In the genomic region with DNA sequence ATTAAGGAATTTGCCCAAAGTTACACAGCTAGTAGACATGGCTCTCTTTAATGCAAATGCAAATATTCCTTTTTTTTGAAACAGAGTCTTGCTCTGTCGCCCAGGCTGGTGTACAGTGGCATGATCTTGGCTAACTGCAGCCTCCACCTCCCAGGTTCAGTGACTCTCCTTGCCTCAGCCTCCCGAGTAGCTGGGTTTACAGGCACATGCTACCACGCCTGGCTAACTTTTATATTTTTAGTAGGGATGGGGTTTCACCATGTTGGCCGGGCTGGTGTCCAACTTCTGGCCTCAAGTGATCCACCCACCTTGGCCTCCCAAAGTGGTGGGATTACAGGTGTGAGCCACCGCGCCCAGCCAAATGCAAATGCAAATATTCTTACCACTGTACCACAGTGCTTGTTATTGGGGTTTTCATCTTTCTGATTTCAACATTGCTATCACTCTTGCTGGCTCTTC, we compare ENCODE assay signal across 12 cellular contexts. TPM values are rescaled to one million over a fixed set of nuclear protein-coding genes. Genes with fewer than 3 reads are reported as not detected.
A peak's percentile ranks its signal among the peaks of the same experiment; 100 is the strongest.
DNase-seq lines count a peak whose midpoint lies in the region; ATAC-seq and TF ChIP-seq lines count a peak whose summit lies in the region.
"Had no signal": no experiment of that assay in that cellular context is flagged by ENCODE, and none has a peak within 500 bp of the region (broad histone marks: within the 10 kb centered on the region; RNA-seq: fewer than 3 reads in every experiment).

No MANE protein-coding gene starts in this region.

- H3K27ac Mint-ChIP-seq in stimulated activated effector memory CD8-positive, alpha-beta T cell treated with anti-CD3 and anti-CD28 coated beads, Interleukin-12 subunit alpha, Interleukin-12 subunit beta, amount 100 ng/mL, for 72 hours, result peak overlapping the region; percentile 11

- no peak for TF ChIP-seq CTCF in GM12865 (IDR thresholded peaks at IDR 0.05; ENCODE audit: insufficient read depth, low read depth, low read length, missing control alignments)
- TF ChIP-seq CTCF in left lung (IDR thresholded peaks at IDR 0.05), result no peak

- H3K4me3 Mint-ChIP-seq in stimulated activated effector memory CD8-positive, alpha-beta T cell treated with anti-CD3 and anti-CD28 coated beads, Interleukin-12 subunit alpha, Interleukin-12 subunit beta, amount 100 ng/mL, for 72 hours, result peak overlapping the region; percentile 23

- no peaks in the 10 kb centered on the region for H3K9me3 Mint-ChIP-seq in stimulated activated effector memory CD8-positive, alpha-beta T cell treated with anti-CD3 and anti-CD28 coated beads, Interleukin-12 subunit alpha, Interleukin-12 subunit beta, amount 100 ng/mL, for 72 hours

- H3K27me3 ChIP-seq in adipocyte (replicated peaks; ENCODE audit: control insufficient read depth, insufficient read depth, low read length), result no peaks in the 10 kb centered on the region
- no peaks in the 10 kb centered on the region for H3K27me3 ChIP-seq in left lung

- no peaks in the 10 kb centered on the region for H3K9me3 ChIP-seq in adipocyte (ENCODE audit: control insufficient read depth, low read length)
- H3K9me3 ChIP-seq in left lung, result no peaks in the 10 kb centered on the region

- H3K4me1 Mint-ChIP-seq in stimulated activated effector memory CD8-positive, alpha-beta T cell treated with anti-CD3 and anti-CD28 coated beads, Interleukin-12 subunit alpha, Interleukin-12 subunit beta, amount 100 ng/mL, for 72 hours, result peaks cover 25% of the 10 kb centered on the region

- peak overlapping the region; percentile 89 to 92 for H3K27ac ChIP-seq in left lung

- H3K36me3 Mint-ChIP-seq in stimulated activated effector memory CD8-positive, alpha-beta T cell treated with anti-CD3 and anti-CD28 coated beads, Interleukin-12 subunit alpha, Interleukin-12 subunit beta, amount 100 ng/mL, for 72 hours, result no peaks in the 10 kb centered on the region

- intact Hi-C loops in left lung (cut with DNase I), result no loop called here

- peak overlapping the region; percentile 22; the same call in 1 of the 2 replicates for H3K4me3 ChIP-seq in GM12865 (ENCODE audit: low read depth, low read length)
- peak overlapping the region; percentile 99 for H3K4me3 ChIP-seq in adipocyte (ENCODE audit: low read length)
- H3K4me3 ChIP-seq in left lung, result peak overlapping the region; percentile 54 to 78

- peak; percentile 25 for DNase-seq in GM12865 (ENCODE audit: low read depth)
- DNase-seq in adipocyte (ENCODE audit: low read depth), result no peak
- DNase-seq in left lung, result no peak
- DNase-seq in stimulated activated effector memory CD8-positive, alpha-beta T cell treated with anti-CD3 and anti-CD28 coated beads, Interleukin-12 subunit alpha, Interleukin-12 subunit beta, amount 100 ng/mL, for 72 hours (ENCODE audit: low spot score in 2 of 2), result no peak
- no peak for DNase-seq in NCI-H146 treated with DMSO at 0.1 percent for 48 hours (lab: John Stamatoyannopoulos, UW; ENCODE audit: unreplicated experiment)
- no peak for DNase-seq in activated T-cell treated with anti-CD3 and anti-CD28 coated beads for 4 hours
- DNase-seq: effector CD8-positive, alpha-beta T cell; NCI-H1417; SIG-M5 had no signal

- H3K36me3 ChIP-seq in adipocyte (ENCODE audit: control insufficient read depth, insufficient read depth, low read length, severe bottlenecking) (peaks cover 33% of the 10 kb centered on the region), left lung (peaks cover 0 to 23% of the 10 kb centered on the region in 2 donors)

- peak overlapping the region; percentile 99 for H3K9ac ChIP-seq in adipocyte (ENCODE audit: low read length)

- ATAC-seq in left lung, result no peak
- ATAC-seq in stimulated activated effector memory CD8-positive, alpha-beta T cell treated with anti-CD3 and anti-CD28 coated beads, Interleukin-12 subunit alpha, Interleukin-12 subunit beta, amount 100 ng/mL, for 72 hours, result no peak
- no peak for ATAC-seq in GM21528 (IDR thresholded peaks at IDR 0.05; ENCODE audit: low FRiP score, unreplicated experiment)
- no peak for ATAC-seq in GM18861 (IDR thresholded peaks at IDR 0.05; ENCODE audit: unreplicated experiment)

- H3K4me1 ChIP-seq in adipocyte (ENCODE audit: control insufficient read depth, insufficient read depth, low read length) (peaks cover 37% of the 10 kb centered on the region), left lung (peaks cover 14 to 76% of the 10 kb centered on the region in 2 donors)

RNA-seq across cellular contexts. Expression of gene HIGD1C, which starts 24.5 kb away (rescaled TPM):
- total RNA-seq in left lung, result not detected
- total RNA-seq: myocyte had no signal

Comparison
In these comparisons a context has a peak if more than half of its experiments do, and no peak if none do; other contexts are left out.
1. H3K4me3 ChIP-seq: peak in every context shown above with its lines; median percentile 99 in adipocyte; 66 in left lung; 22 in GM12865.